ENCODE assay signal across 11 cellular contexts in the genomic region with DNA sequence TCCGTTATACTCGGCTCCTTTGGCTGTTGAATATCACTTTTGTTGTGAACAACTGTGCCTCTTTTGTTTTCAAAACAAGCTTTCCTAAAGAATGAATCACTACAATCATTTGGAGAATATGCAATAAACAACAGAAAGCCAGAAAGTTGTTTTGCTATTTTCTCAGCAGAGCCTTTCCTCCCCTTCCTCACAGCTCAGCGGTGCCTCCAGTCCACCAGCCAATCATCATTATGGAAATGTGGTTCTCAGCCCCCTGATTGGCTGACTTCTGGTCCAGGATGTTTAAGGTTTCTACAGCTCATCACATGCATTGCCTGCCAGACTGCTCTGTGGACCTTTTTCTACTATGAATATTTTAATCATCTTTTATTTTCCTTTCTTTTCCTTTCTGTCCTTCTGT. TPM values are rescaled to one million over a fixed set of nuclear protein-coding genes. Genes with fewer than 3 reads are reported as not detected.
DNase-seq lines count a peak whose midpoint lies in the region; ATAC-seq and TF ChIP-seq lines count a peak whose summit lies in the region.
"Had no signal": no experiment of that assay in that cellular context is flagged by ENCODE, and none has a peak within 500 bp of the region (broad histone marks: within the 10 kb centered on the region; RNA-seq: fewer than 3 reads in every experiment).

No MANE protein-coding gene starts in this region.

- H3K36me3 Mint-ChIP-seq in WTC11: no peaks in the 10 kb centered on the region
- no peaks in the 10 kb centered on the region for H3K36me3 Mint-ChIP-seq in T-helper 2 cell treated with Interferon-gamma antibody and Interleukin-4, amounts not matched to agents 5 μg/mL and 100 μg/mL, for 36 hours (ENCODE audit: low read depth)

- H3K4me3 ChIP-seq in BE2C (ENCODE audit: low read depth, low read length): no peak overlapping the region

- CTCF ChIA-PET in WTC11 (lab: Charles Lee): no interaction called here

- no peak for TF ChIP-seq CTCF in BE2C (IDR thresholded peaks at IDR 0.05; ENCODE audit: low read depth, low read length)
- TF ChIP-seq CTCF in WTC11 (IDR thresholded peaks at IDR 0.05): no peak

- H3K4me1 ChIP-seq in BE2C: peaks cover 9% of the 10 kb centered on the region

- no peak overlapping the region for H3K4me3 Mint-ChIP-seq in WTC11
- H3K4me3 Mint-ChIP-seq in T-helper 2 cell treated with Interferon-gamma antibody and Interleukin-4, amounts not matched to agents 5 μg/mL and 100 μg/mL, for 36 hours: no peak overlapping the region

- H3K27ac Mint-ChIP-seq in WTC11: no peak overlapping the region
- H3K27ac Mint-ChIP-seq in T-helper 2 cell treated with Interferon-gamma antibody and Interleukin-4, amounts not matched to agents 5 μg/mL and 100 μg/mL, for 36 hours: no peak overlapping the region

- POLR2A ChIA-PET in WTC11 (lab: Charles Lee): no interaction called here

- peaks cover 49% of the 10 kb centered on the region for H3K4me1 Mint-ChIP-seq in WTC11
- H3K4me1 Mint-ChIP-seq in T-helper 2 cell treated with Interferon-gamma antibody and Interleukin-4, amounts not matched to agents 5 μg/mL and 100 μg/mL, for 36 hours (ENCODE audit: low read depth): no peaks in the 10 kb centered on the region

- no peaks in the 10 kb centered on the region for H3K9me3 Mint-ChIP-seq in WTC11
- H3K9me3 Mint-ChIP-seq in T-helper 2 cell treated with Interferon-gamma antibody and Interleukin-4, amounts not matched to agents 5 μg/mL and 100 μg/mL, for 36 hours: no peaks in the 10 kb centered on the region

- DNase-seq in BE2C (peak; percentile 49), MV-4-11 (lab: John Stamatoyannopoulos, UW) (peak; percentile 6), WTC11 (ENCODE audit: low spot score) (no peak), islet precursor cell (peak; percentile 68), activated gamma-delta T cell treated with Interleukin-2 at 50 U/mL for 16 hours (no peak)
- no peak for DNase-seq in activated CD4-positive, alpha-beta T cell treated with anti-CD3 and anti-CD28 coated beads for 4 hours
- DNase-seq in T-helper 2 cell treated with Interferon-gamma antibody and Interleukin-4, amounts not matched to agents 5 μg/mL and 100 μg/mL, for 36 hours (ENCODE audit: low spot score): no peak
- DNase-seq: OCI-M1 had no signal

- no peaks in the 10 kb centered on the region for H3K27me3 ChIP-seq in BE2C

- H3K27me3 Mint-ChIP-seq in WTC11 (ENCODE audit: low read depth): no peaks in the 10 kb centered on the region
- H3K27me3 Mint-ChIP-seq in T-helper 2 cell treated with Interferon-gamma antibody and Interleukin-4, amounts not matched to agents 5 μg/mL and 100 μg/mL, for 36 hours (ENCODE audit: low read depth): peaks cover 3% of the 10 kb centered on the region

- H3K36me3 ChIP-seq in BE2C: no peaks in the 10 kb centered on the region

- H3K9me3 ChIP-seq in BE2C: no peaks in the 10 kb centered on the region

- ATAC-seq in WTC11: peak; percentile 14; the same call in 1 of the 2 replicates
- no peak for ATAC-seq in GM21737 (IDR thresholded peaks at IDR 0.05; ENCODE audit: unreplicated experiment)
- ATAC-seq: activated naive CD4-positive, alpha-beta T cell treated with anti-CD3 and anti-CD28 coated beads, Interleukin-2, amount 50 U/mL, for 72 hours; left lobe of liver had no signal

TF ChIP-seq in WTC11, 78 proteins besides CTCF, POLR2A, EP300 and RAD21:
- TF ChIP-seq E2F1 (CRISPR knock-in tag; IDR thresholded peaks at IDR 0.05) (no peak), NFYB (CRISPR knock-in tag; conservative IDR thresholded peaks at IDR 0.05; ENCODE audit: low read depth) (peak; percentile 58)
TF ChIP-seq in WTC11: peak in this region for 1.

RNA-seq across cellular contexts. Expression of gene ZNF608, which starts 9.1 kb away (rescaled TPM):
- 70.5 TPM for polyA plus RNA-seq in BE2C (2012; ENCODE audit: insufficient read depth, insufficient read length, low read depth)
- total RNA-seq in WTC11 (2021): 40.6 to 44.4 TPM (median 43.8 TPM) in 3 replicates
- total RNA-seq: activated naive CD4-positive, alpha-beta T cell treated with anti-CD3 and anti-CD28 coated beads, Interleukin-2, amount 50 U/mL, for 72 hours had no signal

Comparison
In these comparisons a context has a peak if more than half of its experiments do, and no peak if none do; other contexts are left out.
1. DNase-seq: peak in BE2C (single experiment), MV-4-11 (single experiment) and islet precursor cell (single experiment); none in WTC11 (single experiment), activated gamma-delta T cell treated with Interleukin-2 at 50 U/mL for 16 hours (single experiment), activated CD4-positive, alpha-beta T cell treated with anti-CD3 and anti-CD28 coated beads for 4 hours (0 of 2) and T-helper 2 cell treated with Interferon-gamma antibody and Interleukin-4, amounts not matched to agents 5 μg/mL and 100 μg/mL, for 36 hours (single experiment).